12 cellular contexts compared by ENCODE assay signal in genomic region chr1:208089971-208090755, GRCh38.
DNase-seq lines count a peak whose midpoint lies in the region; ATAC-seq and TF ChIP-seq lines count a peak whose summit lies in the region.
"Had no signal": no experiment of that assay in that cellular context is flagged by ENCODE, and none has a peak within 500 bp of the region (broad histone marks: within the 10 kb centered on the region; RNA-seq: fewer than 3 reads in every experiment).

No MANE protein-coding gene starts in this region.

- peak; percentile 37 for ATAC-seq in gastroesophageal sphincter
- ATAC-seq: GM12878 had no signal

- intact Hi-C loops in ascending aorta (cut with DNase I): loop anchor here (5.0 kb wide), 1 partner anchor 152 kb away; the partner anchor contains the start of gene PLXNA2

- TF ChIP-seq CTCF in ascending aorta (IDR thresholded peaks at IDR 0.05) (no peak), gastroesophageal sphincter (IDR thresholded peaks at IDR 0.05) (no peak)

- WGBS in gastroesophageal sphincter (ENCODE audit: low coverage in 1 of 2), 2 donors: 7 to 42% methylated on average over 4 to 10 of the region's 11 CpGs

- DNase-seq in HCEC 1CT (peak; percentile 8), ascending aorta (ENCODE audit: low spot score in 2 of 2) (no peak), NOMO-1 treated with DMSO at 0.1 percent for 48 hours (lab: John Stamatoyannopoulos, UW; ENCODE audit: unreplicated experiment) (no peak), COLO829 (ENCODE audit: low spot score) (no peak), SW 1271 (lab: John Stamatoyannopoulos, UW) (no peak), retina (no peak)
- DNase-seq: NCI-H2029, upper lobe of left lung had no signal

- no peak for TF ChIP-seq POLR2A in gastroesophageal sphincter (IDR thresholded peaks at IDR 0.05)

- H3K9me3 ChIP-seq in ascending aorta: no peaks in the 10 kb centered on the region
- no peaks in the 10 kb centered on the region for H3K9me3 ChIP-seq in gastroesophageal sphincter
- H3K9me3 ChIP-seq: upper lobe of left lung had no signal

- H3K27me3 ChIP-seq in ascending aorta (no peaks in the 10 kb centered on the region), gastroesophageal sphincter (no peaks in the 10 kb centered on the region)
- H3K27me3 ChIP-seq: upper lobe of left lung had no signal

- peak overlapping the region; percentile 12 to 44 for H3K27ac ChIP-seq in ascending aorta
- peak overlapping the region in 3 of 4 donors; percentile 13 to 69 (median 58) for H3K27ac ChIP-seq in gastroesophageal sphincter
- peak overlapping the region in 14 of 21 experiments; percentile 0 to 56 (median 32) for H3K27ac ChIP-seq in skin epidermis

- H3K4me1 ChIP-seq in ascending aorta (peaks cover 0 to 26% of the 10 kb centered on the region in 2 donors), gastroesophageal sphincter (peaks cover 0 to 49% (median 16%) of the 10 kb centered on the region in 3 donors)

- TF ChIP-seq EP300 in gastroesophageal sphincter (IDR thresholded peaks at IDR 0.05): no peak

- H3K4me3 ChIP-seq in ascending aorta (no peak overlapping the region), gastroesophageal sphincter (no peak overlapping the region), skin epidermis (no peak overlapping the region)
- H3K4me3 ChIP-seq: GM12878, lung, upper lobe of left lung had no signal

- H3K36me3 ChIP-seq in ascending aorta: peaks cover 20 to 31% of the 10 kb centered on the region in 2 donors
- H3K36me3 ChIP-seq in gastroesophageal sphincter: peaks cover 0 to 80% of the 10 kb centered on the region in 2 donors
